Comparison of ENCODE assay signal across 8 cellular contexts in genomic region chr19:12788682-12789097, GRCh38.
DNase-seq lines count a peak whose midpoint lies in the region; ATAC-seq and TF ChIP-seq lines count a peak whose summit lies in the region.

No MANE protein-coding gene starts in this region.

- H3K9me3 ChIP-seq in OCI-LY1 (ENCODE audit: low read length): no peaks in the 10 kb centered on the region

- H3K27ac ChIP-seq in OCI-LY1 (ENCODE audit: low read depth, low read length, poor library complexity, severe bottlenecking): peak overlapping the region; percentile 79

- no peaks in the 10 kb centered on the region for H3K9me2 ChIP-seq in OCI-LY1 (ENCODE audit: low read depth, low read length)

- ATAC-seq in HG03196 (IDR thresholded peaks at IDR 0.05; ENCODE audit: unreplicated experiment): no peak

- H3K79me2 ChIP-seq in OCI-LY1 (ENCODE audit: insufficient read depth, low read length): no peaks in the 10 kb centered on the region

- no peaks in the 10 kb centered on the region for H3K36me3 ChIP-seq in OCI-LY1 (ENCODE audit: insufficient read depth, low read length)

- peaks cover 58% of the 10 kb centered on the region for H3K4me1 ChIP-seq in OCI-LY1 (ENCODE audit: insufficient read depth, low read length, severe bottlenecking)

- no peak overlapping the region for H2AFZ ChIP-seq in OCI-LY1 (ENCODE audit: low read length)

- H4K20me1 ChIP-seq in OCI-LY1 (ENCODE audit: insufficient read depth, low read length): no peaks in the 10 kb centered on the region

- H3F3A ChIP-seq in OCI-LY1 (ENCODE audit: insufficient read depth, low read length): no peaks in the 10 kb centered on the region

- CTCF ChIA-PET in HEK293T (lab: Yijun Ruan, JAX): interaction anchor here (0.7 to 1.4 kb wide), 2 partner anchors 11 to 119 kb away, joined by 3 to 6 read pairs; no protein-coding TSS in a partner anchor

- H3K4me3 ChIP-seq in AG09309 (ENCODE audit: control insufficient read depth, low read depth, low read length) (peak overlapping the region; percentile 38), GM12875 (ENCODE audit: low read depth, low read length) (peak overlapping the region; percentile 95), OCI-LY1 (ENCODE audit: low read depth, low read length, poor library complexity, severe bottlenecking) (peak overlapping the region; percentile 76)

- POLR2A ChIA-PET in HEK293T (lab: Yijun Ruan, JAX): interaction anchor here (1.2 to 2.0 kb wide), 3 partner anchors 10 to 18 kb away, joined by 3 to 6 read pairs (median 4); partner anchors contain the start of gene RNASEH2A

- DNase-seq in AG09309 (ENCODE audit: low read depth) (no peak), anterior cingulate cortex (lab: John Stamatoyannopoulos, UW) (peak in 50 of 58 donors; percentile 6 to 78 (median 54)), hepatic stellate cell (ENCODE audit: low spot score) (peak; percentile 75), retina (peak; percentile 62), HEK293T (ENCODE audit: extremely low spot score) (no peak)

- peak overlapping the region; percentile 77 for H3K4me2 ChIP-seq in OCI-LY1 (ENCODE audit: low read length)

- peak overlapping the region; percentile 44; the same call in 1 of the 2 replicates for H3K9ac ChIP-seq in OCI-LY1 (ENCODE audit: low read length)

- TF ChIP-seq CTCF in AG09309 (IDR thresholded peaks at IDR 0.05; ENCODE audit: control insufficient read depth, insufficient read depth, low read depth, low read length, missing control alignments) (no peak), GM12875 (IDR thresholded peaks at IDR 0.05; ENCODE audit: borderline replicate concordance, insufficient read depth, low read depth, low read length) (no peak), OCI-LY1 (IDR thresholded peaks at IDR 0.05; ENCODE audit: low read length) (no peak)

- no peaks in the 10 kb centered on the region for H3K27me3 ChIP-seq in OCI-LY1 (ENCODE audit: insufficient read depth, low read length)

TF ChIP-seq in HEK293T, 16 proteins besides CTCF, POLR2A, EP300 and RAD21:
- no peak for TF ChIP-seq FOXA1 (IDR thresholded peaks at IDR 0.05)
- no peak for TF ChIP-seq CTBP1 (IDR thresholded peaks at IDR 0.05; ENCODE audit: borderline replicate concordance)
- no peak for TF ChIP-seq TARDBP (IDR thresholded peaks at IDR 0.05)
- no peak for TF ChIP-seq ARNT (IDR thresholded peaks at IDR 0.05)
- no peak for TF ChIP-seq SUZ12 (IDR thresholded peaks at IDR 0.05)
- no peak for TF ChIP-seq L3MBTL2 (conservative IDR thresholded peaks at IDR 0.05)
- TF ChIP-seq BHLHE40 (IDR thresholded peaks at IDR 0.05; ENCODE audit: borderline replicate concordance): no peak
- TF ChIP-seq ZNF384 (IDR thresholded peaks at IDR 0.05): no peak
- TF ChIP-seq FOXK2 (IDR thresholded peaks at IDR 0.05): no peak
- TF ChIP-seq LEF1 (IDR thresholded peaks at IDR 0.05; ENCODE audit: borderline replicate concordance): no peak
- no peak for TF ChIP-seq ELF4 (IDR thresholded peaks at IDR 0.05)
- TF ChIP-seq HDGF (IDR thresholded peaks at IDR 0.05; ENCODE audit: borderline replicate concordance): no peak

Comparison
In these comparisons a context has a peak if more than half of its experiments do, and no peak if none do; other contexts are left out.
1. DNase-seq: peak in anterior cingulate cortex (50 of 58), hepatic stellate cell (single experiment) and retina (single experiment); none in AG09309 (single experiment) and HEK293T (single experiment).
2. H3K4me3 ChIP-seq: peak in every context shown above with its lines; median percentile 95 in GM12875; 76 in OCI-LY1; 38 in AG09309.